In the genomic region with DNA sequence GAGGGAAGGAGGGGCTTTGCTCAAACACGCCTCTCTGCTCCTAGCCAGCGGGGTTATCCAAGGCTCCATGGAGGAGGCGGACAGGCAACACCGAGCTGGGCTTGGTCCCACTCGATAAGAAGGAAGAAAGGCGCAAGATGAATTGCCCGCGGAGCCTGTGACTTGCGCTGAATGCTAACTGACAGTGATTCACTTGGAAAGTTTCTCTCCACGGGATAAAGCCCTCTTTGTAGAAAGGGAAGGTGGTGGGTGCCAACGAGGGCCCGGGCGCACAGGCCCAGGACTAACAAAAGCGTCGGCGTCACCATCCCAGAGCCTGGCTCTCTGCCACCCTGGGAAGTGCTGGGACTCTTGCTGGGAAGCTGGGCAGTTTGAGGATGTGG, we compare ENCODE assay signal across 1 cellular context.
TF ChIP-seq lines count a peak whose summit lies in the region.

No MANE protein-coding gene starts in this region.

TF ChIP-seq in H1, 55 proteins besides CTCF, POLR2A, EP300 and RAD21:
- TF ChIP-seq CEBPB (IDR thresholded peaks at IDR 0.05; ENCODE audit: low read depth, low read length): no peak
- no peak for TF ChIP-seq EGR1 (IDR thresholded peaks at IDR 0.05; ENCODE audit: borderline replicate concordance, low read depth, low read length)
- TF ChIP-seq KDM5A (IDR thresholded peaks at IDR 0.05; ENCODE audit: low read length): no peak
- no peak for TF ChIP-seq BACH1 (IDR thresholded peaks at IDR 0.05; ENCODE audit: low read length)
- no peak for TF ChIP-seq NANOG (IDR thresholded peaks at IDR 0.05; ENCODE audit: insufficient read depth, low read depth, low read length, poor library complexity, severe bottlenecking)
- no peak for TF ChIP-seq CHD7 (IDR thresholded peaks at IDR 0.05; ENCODE audit: insufficient replicate concordance, low read length)
- no peak for TF ChIP-seq SP1 (IDR thresholded peaks at IDR 0.05; ENCODE audit: low read depth, low read length)
- no peak for TF ChIP-seq CREB1 (IDR thresholded peaks at IDR 0.05)
- no peak for TF ChIP-seq HDAC6 (IDR thresholded peaks at IDR 0.05; ENCODE audit: low read depth, low read length)
- TF ChIP-seq ASH2L (IDR thresholded peaks at IDR 0.05; ENCODE audit: low read length): no peak
- TF ChIP-seq SAP30 (IDR thresholded peaks at IDR 0.05; ENCODE audit: insufficient read depth, insufficient replicate concordance, low read length): no peak
- TF ChIP-seq SRF (IDR thresholded peaks at IDR 0.05; ENCODE audit: low read depth, low read length): no peak
- TF ChIP-seq RBBP5 (IDR thresholded peaks at IDR 0.05; ENCODE audit: borderline replicate concordance, low read depth, low read length): no peak
- no peak for TF ChIP-seq BCL11A (IDR thresholded peaks at IDR 0.05; ENCODE audit: low read depth in 2 of 2, low read length in 2 of 2)
- no peak for TF ChIP-seq ZNF274 (IDR thresholded peaks at IDR 0.05; ENCODE audit: borderline replicate concordance, extremely low read depth, low read length)
- no peak for TF ChIP-seq SUZ12 (IDR thresholded peaks at IDR 0.05; ENCODE audit: low read length)
TF ChIP-seq in H1: peak in this region for 0.
